In genomic region chr10:58570979-58571378, GRCh38 we compare ENCODE assay signal across 22 cellular contexts. TPM values are rescaled to one million over a fixed set of nuclear protein-coding genes. Genes with fewer than 3 reads are reported as not detected.
"Had no signal": no experiment of that assay in that cellular context is flagged by ENCODE, and none has a peak within 500 bp of the region (broad histone marks: within the 10 kb centered on the region; RNA-seq: fewer than 3 reads in every experiment).

No MANE protein-coding gene starts in this region.

- DNase-seq: activated CD4-positive, alpha-beta T cell treated with anti-CD3 and anti-CD28 coated beads for 4 hours; activated CD8-positive, alpha-beta memory T cell treated with anti-CD3 and anti-CD28 coated beads, Interleukin-2, amount 50 U/mL, for 48 hours; activated CD8-positive, alpha-beta T cell treated with anti-CD3 and anti-CD28 coated beads for 36 hours; activated effector memory CD4-positive, alpha-beta T cell treated with Interleukin-2 at 50 U/mL for 16 hours; activated naive CD4-positive, alpha-beta T cell; activated naive CD8-positive, alpha-beta T cell treated with anti-CD3 and anti-CD28 coated beads, Interleukin-2, amount 50 U/mL, for 24 hours; activated T-cell treated with anti-CD3 and anti-CD28 coated beads, Interleukin-2, amount 50 U/mL, for 24 hours; amygdala; Kasumi-1; NCI-H1105 treated with DMSO at 0.1 percent for 48 hours; NCI-H146; NCI-H187 treated with DMSO at 0.1 percent for 48 hours; NCI-H2081 treated with DMSO at 0.1 percent for 48 hours; NCI-H524; Peyer's patch; Right ventricle myocardium superior; SW 1271 had no signal

- H3K27me3 ChIP-seq: cardiac muscle cell, Peyer's patch, SJSA1 had no signal

- H3K4me1 ChIP-seq: Peyer's patch, SJSA1 had no signal

- FAIRE-seq: astrocyte, K562 had no signal

- H3K4me3 ChIP-seq: cardiac muscle cell, K562, Peyer's patch, SJSA1 had no signal

- H3K27ac ChIP-seq: cardiac muscle cell, Peyer's patch, RWPE1, SJSA1 had no signal

- H3K9me3 ChIP-seq: Peyer's patch had no signal

- H3K36me3 ChIP-seq: cardiac muscle cell, Peyer's patch, SJSA1 had no signal

RNA-seq across cellular contexts. Expression of gene BICC1, which starts 58.3 kb away (rescaled TPM):
- total RNA-seq: activated CD8-positive, alpha-beta T cell treated with anti-CD3 and anti-CD28 coated beads for 36 hours; K562 had no signal
- polyA plus RNA-seq: K562 had no signal
